16 cellular contexts compared by ENCODE assay signal in the genomic region with DNA sequence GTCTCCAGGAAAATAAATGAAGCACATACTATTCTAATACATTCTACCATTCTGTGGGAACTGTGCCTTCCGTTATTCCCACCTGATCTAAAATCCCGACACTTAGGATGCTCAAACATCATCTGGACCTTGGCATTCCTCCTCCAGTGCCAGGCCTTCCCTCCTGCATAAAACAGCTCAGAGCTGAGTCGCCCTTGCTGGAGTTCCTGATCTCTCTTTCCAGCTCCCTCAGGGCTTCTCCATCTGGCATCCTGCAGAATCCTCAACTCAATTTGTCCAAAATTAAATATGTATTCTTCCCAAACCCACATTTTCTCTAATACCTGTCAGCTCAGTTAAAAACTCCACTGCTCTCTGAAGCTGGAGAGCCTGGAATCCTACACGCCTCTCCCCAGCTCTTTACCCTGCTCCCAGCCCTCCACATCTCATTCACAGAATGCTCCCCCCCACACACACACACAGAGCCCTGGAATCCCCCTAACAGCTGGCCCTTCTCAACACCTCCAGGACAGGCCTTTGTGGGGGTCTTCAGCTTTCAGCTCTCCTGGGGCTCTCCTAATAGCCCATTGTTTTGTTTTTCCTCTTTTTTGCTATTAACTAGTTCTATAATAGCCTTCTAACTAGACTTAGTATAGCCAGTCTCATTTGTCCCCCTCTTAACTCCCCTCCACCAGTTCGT.
A peak's percentile ranks its signal among the peaks of the same experiment; 100 is the strongest.
DNase-seq lines count a peak whose midpoint lies in the region; ATAC-seq and TF ChIP-seq lines count a peak whose summit lies in the region.
"Had no signal": no experiment of that assay in that cellular context is flagged by ENCODE, and none has a peak within 500 bp of the region (broad histone marks: within the 10 kb centered on the region; RNA-seq: fewer than 3 reads in every experiment).

No MANE protein-coding gene starts in this region.

- H3K4me2 ChIP-seq in mesendoderm (ENCODE audit: low read length), result no peak overlapping the region

- no peak overlapping the region for H2BK120ac ChIP-seq in mesendoderm (ENCODE audit: low read depth, low read length)

- no peaks in the 10 kb centered on the region for H3K9me3 ChIP-seq in heart left ventricle
- no peaks in the 10 kb centered on the region for H3K9me3 ChIP-seq in tibial nerve
- H3K9me3 ChIP-seq: psoas muscle, thoracic aorta had no signal

- no peak overlapping the region for H3K18ac ChIP-seq in mesendoderm (ENCODE audit: low read length)

- DNase-seq in heart left ventricle (no peak), Right ventricle myocardium superior (no peak), cerebellum (ENCODE audit: low spot score) (peak; percentile 58), mesendoderm (no peak), tibial nerve (ENCODE audit: low spot score in 2 of 2) (no peak), NCI-H510A treated with DMSO at 0.1 percent for 48 hours (lab: John Stamatoyannopoulos, UW) (no peak)
- DNase-seq in effector CD4-positive, alpha-beta T cell, result no peak
- DNase-seq: ACHN; activated CD4-positive, alpha-beta T cell treated with anti-CD3 and anti-CD28 coated beads for 1 hour; activated T-cell treated with anti-CD3 and anti-CD28 coated beads for 4 hours; CD8-positive, alpha-beta T cell; NCI-H187; NCI-H69; psoas muscle had no signal

- H3K79me1 ChIP-seq in mesendoderm (ENCODE audit: low read length), result no peaks in the 10 kb centered on the region

- no peak overlapping the region for H2AK5ac ChIP-seq in mesendoderm (ENCODE audit: low read length)

- no peaks in the 10 kb centered on the region for H3K79me2 ChIP-seq in mesendoderm (ENCODE audit: control insufficient read depth, insufficient read depth, low read length)

- H3K4me3 ChIP-seq in heart left ventricle (no peak overlapping the region), mesendoderm (ENCODE audit: low read length) (no peak overlapping the region), tibial nerve (no peak overlapping the region)

- H4K5ac ChIP-seq in mesendoderm (ENCODE audit: low read length), result no peak overlapping the region

- no peak overlapping the region for H2BK5ac ChIP-seq in mesendoderm (ENCODE audit: low read length)

- ATAC-seq in heart left ventricle, result no peak
- ATAC-seq in Right ventricle myocardium superior (ENCODE audit: poor library complexity), result no peak
- no peak for ATAC-seq in HG03135 (IDR thresholded peaks at IDR 0.05; ENCODE audit: unreplicated experiment)
- ATAC-seq: CD8-positive, alpha-beta T cell; psoas muscle had no signal

- no peak overlapping the region for H3K23ac ChIP-seq in mesendoderm (ENCODE audit: low read length)

- H3K27ac ChIP-seq in heart left ventricle, result peak overlapping the region in 11 of 12 donors; percentile 85 to 96 (median 90)
- H3K27ac ChIP-seq in mesendoderm (ENCODE audit: low read depth, low read length), result no peak overlapping the region
- peak overlapping the region in 3 of 4 donors; percentile 13 to 87 (median 86) for H3K27ac ChIP-seq in tibial nerve

- TF ChIP-seq CTCF in heart left ventricle (IDR thresholded peaks at IDR 0.05) (no peak), tibial nerve (IDR thresholded peaks at IDR 0.05) (no peak)

- H3K4me1 ChIP-seq in heart left ventricle (peaks cover 3 to 75% (median 54%) of the 10 kb centered on the region in 12 donors), mesendoderm (ENCODE audit: control insufficient read depth, low read depth, low read length) (peaks cover 5% of the 10 kb centered on the region), tibial nerve (peaks cover 9 to 64% (median 35%) of the 10 kb centered on the region in 4 donors)

- H4K8ac ChIP-seq in mesendoderm (ENCODE audit: low read depth, low read length), result no peak overlapping the region

- H2BK15ac ChIP-seq in mesendoderm (replicated peaks; ENCODE audit: low read depth), result no peak overlapping the region

- H3K27me3 ChIP-seq in heart left ventricle (no peaks in the 10 kb centered on the region), mesendoderm (ENCODE audit: insufficient read depth, low read length, poor library complexity) (no peaks in the 10 kb centered on the region), tibial nerve (no peaks in the 10 kb centered on the region)

- no peak for TF ChIP-seq EP300 in tibial nerve (IDR thresholded peaks at IDR 0.05)

- no peak for TF ChIP-seq POLR2A in heart left ventricle (IDR thresholded peaks at IDR 0.05)
- no peak for TF ChIP-seq POLR2A in tibial nerve (IDR thresholded peaks at IDR 0.05)

- intact Hi-C loops in heart left ventricle (cut with DNase I) (loop anchor here in 8 of 10 donors (5.0 kb wide), 6 partner anchors 43 to 382 kb away; partner anchors contain the start of genes HMG20A (in 1 of the 8) and PEAK1 (in 1 of the 8)), Right ventricle myocardium superior (cut with DNase I) (loop anchor here (5.0 kb wide), 1 partner anchor 77 kb away; the partner anchor contains the start of genes HMG20A and PEAK1)

- no peaks in the 10 kb centered on the region for H3K36me3 ChIP-seq in heart left ventricle
- no peaks in the 10 kb centered on the region for H3K36me3 ChIP-seq in mesendoderm (ENCODE audit: control insufficient read depth, insufficient read depth, low read length)
- no peaks in the 10 kb centered on the region for H3K36me3 ChIP-seq in tibial nerve
- H3K36me3 ChIP-seq: thoracic aorta had no signal

- no peak overlapping the region for H3K4ac ChIP-seq in mesendoderm (ENCODE audit: low read depth, low read length)

- no peak overlapping the region for H3K9ac ChIP-seq in mesendoderm (ENCODE audit: low read length)

- peak overlapping the region; percentile 17 for H3K56ac ChIP-seq in mesendoderm (ENCODE audit: low read length)

- WGBS in heart left ventricle, 4 donors, result 68 to 78% (median 72%) methylated on average over 5 of the region's 5 CpGs
- no CpG with 5 or more reads among the region's 5 CpGs for WGBS in mesendoderm (ENCODE audit: extremely low coverage, insufficient coverage, low lambda C conversion rate)
- WGBS in tibial nerve, 2 donors, result 70 to 77% methylated on average over 5 of the region's 5 CpGs
